ENCODE assay signal across 18 cellular contexts in the genomic region with DNA sequence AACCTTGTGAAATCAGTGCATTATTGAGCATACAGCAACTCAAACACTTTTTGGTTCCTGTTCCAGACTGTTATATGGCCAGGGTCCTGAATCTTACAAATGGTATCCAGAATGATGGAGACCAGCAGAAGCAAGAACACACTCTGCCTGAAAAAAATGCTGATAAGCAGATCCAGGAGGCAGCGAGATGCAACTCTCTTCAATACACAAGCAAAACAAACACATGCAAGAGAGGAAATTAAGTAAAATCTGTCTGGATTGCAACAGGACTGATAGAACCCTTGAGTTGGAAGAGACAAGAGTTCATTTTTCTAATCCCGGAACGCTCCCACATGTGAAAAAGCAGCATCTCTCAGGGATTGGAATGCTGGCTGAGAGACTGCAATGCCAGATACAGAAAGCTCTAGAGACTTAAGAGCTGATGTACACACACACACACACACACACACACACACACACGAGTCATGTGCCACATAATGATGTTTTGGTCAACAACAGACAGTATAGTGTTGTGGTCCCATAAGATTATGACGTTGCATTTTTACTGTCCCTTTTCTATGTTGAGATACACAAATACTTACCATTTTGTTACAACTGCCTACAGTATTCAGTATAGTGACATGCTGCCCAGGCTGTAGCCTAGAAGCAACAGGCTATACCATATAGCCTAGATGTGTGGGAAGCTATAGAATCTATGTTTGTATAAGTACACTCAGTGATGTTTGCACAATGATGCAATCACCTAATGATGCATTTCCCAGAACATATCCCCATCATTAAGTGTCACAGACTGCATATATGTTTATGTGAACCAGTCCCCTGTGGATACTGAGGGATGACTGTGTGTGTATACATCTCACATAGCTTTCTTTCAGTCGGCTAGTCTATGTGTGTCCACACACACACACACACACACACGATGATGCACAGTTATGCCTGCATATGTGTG.
DNase-seq lines count a peak whose midpoint lies in the region; ATAC-seq, FAIRE-seq and TF ChIP-seq lines count a peak whose summit lies in the region.
"Had no signal": no experiment of that assay in that cellular context is flagged by ENCODE, and none has a peak within 500 bp of the region (broad histone marks: within the 10 kb centered on the region; RNA-seq: fewer than 3 reads in every experiment).

No MANE protein-coding gene starts in this region.

- ATAC-seq in HepG2 (peak; percentile 25; the same call in 1 of the 3 replicates), upper lobe of left lung (ENCODE audit: low FRiP score in 2 of 2) (no peak), HG02763 (IDR thresholded peaks at IDR 0.05; ENCODE audit: unreplicated experiment) (no peak)
- ATAC-seq: stimulated activated naive B cell treated with anti-CD40 and anti-IgM and Interleukin-4, amounts not matched to agents 10 μg/mL and 1 μg/mL and 100 μg/mL, for 72 hours had no signal

- TF ChIP-seq CTCF in AG09319 (IDR thresholded peaks at IDR 0.05; ENCODE audit: low read depth, low read length) (no peak), brain microvascular endothelial cell (IDR thresholded peaks at IDR 0.05; ENCODE audit: low read depth, low read length, missing control alignments) (no peak), HepG2 (CRISPR knock-in tag; IDR thresholded peaks at IDR 0.05) (no peak), upper lobe of left lung (IDR thresholded peaks at IDR 0.05) (no peak), suprapubic skin (IDR thresholded peaks at IDR 0.05) (no peak)

- H3K27me3 ChIP-seq in GM23248 (replicated peaks; ENCODE audit: insufficient read depth) (no peaks in the 10 kb centered on the region), brain microvascular endothelial cell (replicated peaks) (no peaks in the 10 kb centered on the region), HepG2 (ENCODE audit: control insufficient read depth in 1 of 2, insufficient read depth in 2 of 2, low read length in 2 of 2) (no peaks in the 10 kb centered on the region), upper lobe of left lung (no peaks in the 10 kb centered on the region), suprapubic skin (no peaks in the 10 kb centered on the region)
- H3K27me3 ChIP-seq: adrenal gland, esophagus squamous epithelium, transverse colon had no signal

- no peak for TF ChIP-seq POLR2A in HepG2 (IDR thresholded peaks at IDR 0.05; ENCODE audit: insufficient read depth in 1 of 2, low read depth in 2 of 2, low read length in 2 of 2)
- no peak for TF ChIP-seq POLR2A in upper lobe of left lung (IDR thresholded peaks at IDR 0.05)
- no peak for TF ChIP-seq POLR2A in suprapubic skin (IDR thresholded peaks at IDR 0.05)

- H3K9ac ChIP-seq in GM23248 (no peak overlapping the region), HepG2 (ENCODE audit: insufficient read depth, low read depth, low read length) (no peak overlapping the region)

- H3K9me3 ChIP-seq in GM23248 (ENCODE audit: low read depth) = no peaks in the 10 kb centered on the region
- no peaks in the 10 kb centered on the region for H3K9me3 ChIP-seq in HepG2 (ENCODE audit: low read length)
- no peaks in the 10 kb centered on the region for H3K9me3 ChIP-seq in upper lobe of left lung
- H3K9me3 ChIP-seq in suprapubic skin = no peaks in the 10 kb centered on the region
- H3K9me3 ChIP-seq: adrenal gland, esophagus squamous epithelium, transverse colon had no signal

- H3K79me2 ChIP-seq in GM23248 (ENCODE audit: insufficient read depth) = no peaks in the 10 kb centered on the region
- no peaks in the 10 kb centered on the region for H3K79me2 ChIP-seq in HepG2 (ENCODE audit: insufficient read depth, low read length)

- H3K9me2 ChIP-seq in GM23248 (ENCODE audit: insufficient read depth) = no peaks in the 10 kb centered on the region

- intact Hi-C loops in HepG2 (cut with micrococcal nuclease; ENCODE audit: unreplicated experiment) = loop anchor here (10.0 kb wide), 1 partner anchor 401 kb away; no protein-coding TSS in a partner anchor

- no peak overlapping the region for H2AFZ ChIP-seq in GM23248
- H2AFZ ChIP-seq in HepG2 (ENCODE audit: low read length) = no peak overlapping the region

- 53 to 58% methylated on average over 7 of the region's 7 CpGs for WGBS in GM23248 (ENCODE audit: low coverage in 1 of 2, low lambda C conversion rate in 2 of 2, missing lambda C conversion rate in 2 of 2), 2 experiments
- 83% methylated on average over 7 of the region's 7 CpGs for WGBS in HepG2 (ENCODE audit: low lambda C conversion rate)
- WGBS in upper lobe of left lung, 2 donors = 75 to 76% methylated on average over 7 of the region's 7 CpGs
- WGBS in suprapubic skin = 68% methylated on average over 7 of the region's 7 CpGs

- CTCF ChIA-PET in HepG2 (lab: Yijun Ruan, JAX; ENCODE audit: low intra/inter-chr PET ratio, low total read pairs) = no interaction called here

- DNase-seq in AG09319 (ENCODE audit: extremely low read depth, low read depth) (peak; percentile 2), GM23248 (peak; percentile 14), brain microvascular endothelial cell (peak; percentile 33), HepG2 (ENCODE audit: low spot score) (peak; percentile 66), A172 (ENCODE audit: low spot score) (no peak), upper lobe of left lung (no peak), suprapubic skin (ENCODE audit: low spot score in 2 of 2) (no peak)
- DNase-seq: activated CD4-positive, alpha-beta T cell treated with anti-CD3 and anti-CD28 coated beads, Interleukin-2, amount 10 ng/mL, durations not matched to agents 7 days and 5 days; activated CD8-positive, alpha-beta memory T cell treated with anti-CD3 and anti-CD28 coated beads, Interleukin-2, amount 50 U/mL, for 48 hours; activated effector memory CD4-positive, alpha-beta T cell treated with anti-CD3 and anti-CD28 coated beads, Interleukin-2, amount 50 U/mL, for 16 hours; adrenal gland; esophagus squamous epithelium; midbrain; NCI-H2227 treated with DMSO at 0.1 percent for 48 hours; Right ventricle myocardium superior; stimulated activated naive B cell treated with anti-CD40 and anti-IgM and Interleukin-4, amounts not matched to agents 10 μg/mL and 1 μg/mL and 100 μg/mL, for 72 hours; transverse colon had no signal

- no peak for FAIRE-seq in HepG2 (lab: Jason Lieb, UNC)

- no peak for TF ChIP-seq EP300 in HepG2 (IDR thresholded peaks at IDR 0.05; ENCODE audit: low read depth in 2 of 2, low read length in 2 of 2)
- no peak for TF ChIP-seq EP300 in HepG2 (CRISPR knock-in tag; IDR thresholded peaks at IDR 0.05; ENCODE audit: borderline replicate concordance)
- TF ChIP-seq EP300 in upper lobe of left lung (IDR thresholded peaks at IDR 0.05) = no peak
- TF ChIP-seq EP300 in suprapubic skin (IDR thresholded peaks at IDR 0.05) = no peak

- no peaks in the 10 kb centered on the region for H3K36me3 ChIP-seq in GM23248 (ENCODE audit: low read depth)
- no peaks in the 10 kb centered on the region for H3K36me3 ChIP-seq in brain microvascular endothelial cell (replicated peaks)
- no peaks in the 10 kb centered on the region for H3K36me3 ChIP-seq in HepG2 (replicated peaks in 1 of 2; ENCODE audit: control insufficient read depth in 1 of 2, insufficient read depth in 2 of 2, low read length in 2 of 2)
- H3K36me3 ChIP-seq in upper lobe of left lung = no peaks in the 10 kb centered on the region
- no peaks in the 10 kb centered on the region for H3K36me3 ChIP-seq in suprapubic skin
- H3K36me3 ChIP-seq: adrenal gland, esophagus squamous epithelium, transverse colon had no signal

- H3K4me2 ChIP-seq in GM23248 (ENCODE audit: unreplicated experiment) (no peak overlapping the region), HepG2 (ENCODE audit: low read depth, low read length) (no peak overlapping the region)

- in situ Hi-C loops in GM23248 (cut with MboI) (loop anchor here (25.0 kb wide), 1 partner anchor 599 kb away; no protein-coding TSS in a partner anchor), brain microvascular endothelial cell (cut with HindIII; ENCODE audit: low pct_ligation_motif_present, low sequenced_read_pairs) (no loop called here), HepG2 (cut with HindIII; ENCODE audit: extremely low pct_ligation_motif_present, low pct_unique_long_range_greater_than_20kb) (loop anchor here (10.0 to 25.0 kb wide), 2 partner anchors 209 to 399 kb away; partner anchors contain the start of gene LARGE1)

- H3K4me1 ChIP-seq in GM23248 (ENCODE audit: insufficient read depth) (0 out of 2 replicates have a peak, but pooled peaks cover 1% of the 10 kb centered on the region), HepG2 (ENCODE audit: insufficient read depth, low read length) (peaks cover 90% of the 10 kb centered on the region), upper lobe of left lung (no peaks in the 10 kb centered on the region), suprapubic skin (peaks cover 3% of the 10 kb centered on the region)
- H3K4me1 ChIP-seq: adrenal gland had no signal

- no peak for TF ChIP-seq RAD21 in HepG2 (CRISPR knock-in tag; IDR thresholded peaks at IDR 0.05)

- POLR2A ChIA-PET in HepG2 (lab: Yijun Ruan, JAX) = interaction anchor here (0.6 to 1.3 kb wide), 3 partner anchors 26 to 178 kb away, joined by 3 to 7 read pairs (median 4); no protein-coding TSS in a partner anchor

- no peaks in the 10 kb centered on the region for H4K20me1 ChIP-seq in GM23248 (ENCODE audit: insufficient read depth)
- no peaks in the 10 kb centered on the region for H4K20me1 ChIP-seq in HepG2 (ENCODE audit: insufficient read depth, low read length)

- H3K4me3 ChIP-seq in GM23248 = no peak overlapping the region
- no peak overlapping the region for H3K4me3 ChIP-seq in brain microvascular endothelial cell (ENCODE audit: low read depth, low read length)
- H3K4me3 ChIP-seq in HepG2 (replicated peaks in 1 of 3; ENCODE audit: insufficient read depth in 1 of 3, low read depth in 2 of 3, low read length in 3 of 3) = no peak overlapping the region
- H3K4me3 ChIP-seq in upper lobe of left lung = no peak overlapping the region
- H3K4me3 ChIP-seq in suprapubic skin = no peak overlapping the region
- H3K4me3 ChIP-seq: adrenal gland, esophagus squamous epithelium, transverse colon had no signal

- H3K27ac ChIP-seq in GM23248 (no peak overlapping the region), brain microvascular endothelial cell (no peak overlapping the region), HepG2 (ENCODE audit: extremely low read length, insufficient read depth, low read length) (no peak overlapping the region), upper lobe of left lung (no peak overlapping the region), suprapubic skin (no peak overlapping the region)
- H3K27ac ChIP-seq: adrenal gland, esophagus squamous epithelium, transverse colon had no signal

- no TSS peak for BruUV-seq in HepG2 (replicated peaks; lab: Mats Ljungman, UMichigan)

- H3F3A ChIP-seq in GM23248 (ENCODE audit: insufficient read depth) = peaks cover 2% of the 10 kb centered on the region; the same call in 1 of the 2 replicates

TF ChIP-seq in HepG2, 621 proteins besides CTCF, POLR2A, EP300 and RAD21 (continues in another document):
- no peak for TF ChIP-seq TBX2 (CRISPR knock-in tag; IDR thresholded peaks at IDR 0.05; ENCODE audit: borderline replicate concordance)
- TF ChIP-seq KDM2A (CRISPR knock-in tag; IDR thresholded peaks at IDR 0.05; ENCODE audit: borderline replicate concordance, low read depth) = no peak
- no peak for TF ChIP-seq ZZZ3 (CRISPR knock-in tag; IDR thresholded peaks at IDR 0.05; ENCODE audit: borderline replicate concordance)
- TF ChIP-seq ATF7 (IDR thresholded peaks at IDR 0.05) = peak; percentile 60
- no peak for TF ChIP-seq ATF7 (CRISPR knock-in tag; IDR thresholded peaks at IDR 0.05)

Comparison
In these comparisons a context has a peak if more than half of its experiments do, and no peak if none do; other contexts are left out.
1. DNase-seq: peak in AG09319 (single experiment), GM23248 (single experiment), brain microvascular endothelial cell (single experiment) and HepG2 (single experiment); none in A172 (single experiment), upper lobe of left lung (0 of 2) and suprapubic skin (0 of 2).